Comparison of ENCODE assay signal across 28 cellular contexts in genomic region chr13:71877280-71877653, GRCh38. TPM values are rescaled to one million over a fixed set of nuclear protein-coding genes. Genes with fewer than 3 reads are reported as not detected.
DNase-seq lines count a peak whose midpoint lies in the region; ATAC-seq and TF ChIP-seq lines count a peak whose summit lies in the region.
"Had no signal": no experiment of that assay in that cellular context is flagged by ENCODE, and none has a peak within 500 bp of the region (broad histone marks: within the 10 kb centered on the region; RNA-seq: fewer than 3 reads in every experiment).

No MANE protein-coding gene starts in this region.

- H3K27ac Mint-ChIP-seq in WTC11 (peak overlapping the region; percentile 91), glutamatergic neuron (ENCODE audit: unreplicated experiment) (no peak overlapping the region)
- H3K27ac Mint-ChIP-seq: activated CD4-positive, alpha-beta T cell treated with anti-CD3 and anti-CD28 coated beads for 36 hours; activated T-cell treated with anti-CD3 and anti-CD28 coated beads, Interleukin-2, amount 50 U/mL, for 72 hours; memory B cell; naive B cell; stimulated activated naive CD8-positive, alpha-beta T cell treated with anti-CD3 and anti-CD28 coated beads, Interleukin-15, Interleukin-2, amounts not matched to agents 100 ng/mL and 50 ng/mL, for 24 hours had no signal

- H3K27me3 Mint-ChIP-seq in WTC11 (ENCODE audit: low read depth) (peaks cover 15% of the 10 kb centered on the region), glutamatergic neuron (ENCODE audit: unreplicated experiment) (no peaks in the 10 kb centered on the region)
- H3K27me3 Mint-ChIP-seq: activated CD4-positive, alpha-beta T cell treated with anti-CD3 and anti-CD28 coated beads for 36 hours; memory B cell; naive B cell had no signal

- WGBS in stomach, 5 donors = 77 to 86% (median 81%) methylated on average over 5 of the region's 5 CpGs

- peaks cover 49% of the 10 kb centered on the region for H3K4me1 Mint-ChIP-seq in WTC11
- peaks cover 50% of the 10 kb centered on the region for H3K4me1 Mint-ChIP-seq in glutamatergic neuron (ENCODE audit: low read depth, unreplicated experiment)
- H3K4me1 Mint-ChIP-seq: memory B cell, naive B cell had no signal

- TF ChIP-seq CTCF in WTC11 (IDR thresholded peaks at IDR 0.05) (no peak), stomach (IDR thresholded peaks at IDR 0.05) (no peak), glutamatergic neuron (IDR thresholded peaks at IDR 0.05; ENCODE audit: partially characterized antibody, unreplicated experiment) (no peak)

- no peak overlapping the region for H3K4me3 ChIP-seq in stomach
- H3K4me3 ChIP-seq: pancreas, tibial artery had no signal

- intact Hi-C loops in stomach (cut with DNase I; ENCODE audit: low total_unique reads) = no loop called here

- no peaks in the 10 kb centered on the region for H3K9me3 ChIP-seq in stomach
- H3K9me3 ChIP-seq: pancreas, tibial artery had no signal

- H3K9me3 Mint-ChIP-seq in WTC11 (peaks cover 10% of the 10 kb centered on the region), glutamatergic neuron (ENCODE audit: unreplicated experiment) (peaks cover 2% of the 10 kb centered on the region)
- H3K9me3 Mint-ChIP-seq: activated T-cell treated with anti-CD3 and anti-CD28 coated beads, Interleukin-2, amount 50 U/mL, for 72 hours; stimulated activated naive CD8-positive, alpha-beta T cell treated with anti-CD3 and anti-CD28 coated beads, Interleukin-15, Interleukin-2, amounts not matched to agents 100 ng/mL and 50 ng/mL, for 24 hours had no signal

- peak; percentile 69 for ATAC-seq in WTC11
- ATAC-seq: activated CD4-positive, alpha-beta T cell treated with anti-CD3 and anti-CD28 coated beads for 36 hours; activated T-cell treated with anti-CD3 and anti-CD28 coated beads, Interleukin-2, amount 50 U/mL, for 72 hours; pancreas; PC-3; right cardiac atrium had no signal

- H3K36me3 Mint-ChIP-seq in WTC11 (no peaks in the 10 kb centered on the region; the same call in 1 of the 2 replicates), glutamatergic neuron (ENCODE audit: unreplicated experiment) (peaks cover 5% of the 10 kb centered on the region)
- H3K36me3 Mint-ChIP-seq: memory B cell, naive B cell had no signal

- peaks cover 0 to 6% (median 0%) of the 10 kb centered on the region in 4 donors for H3K4me1 ChIP-seq in stomach
- H3K4me1 ChIP-seq: tibial artery had no signal

- H3K4me3 Mint-ChIP-seq in WTC11 = peak overlapping the region; percentile 47
- H3K4me3 Mint-ChIP-seq in glutamatergic neuron (ENCODE audit: unreplicated experiment) = no peak overlapping the region
- H3K4me3 Mint-ChIP-seq: activated CD4-positive, alpha-beta T cell treated with anti-CD3 and anti-CD28 coated beads for 36 hours; activated T-cell treated with anti-CD3 and anti-CD28 coated beads, Interleukin-2, amount 50 U/mL, for 72 hours; memory B cell; naive B cell; stimulated activated naive CD8-positive, alpha-beta T cell treated with anti-CD3 and anti-CD28 coated beads, Interleukin-15, Interleukin-2, amounts not matched to agents 100 ng/mL and 50 ng/mL, for 24 hours had no signal

- no peak for TF ChIP-seq EP300 in stomach (IDR thresholded peaks at IDR 0.05)

- H3K27me3 ChIP-seq in stomach = no peaks in the 10 kb centered on the region
- H3K27me3 ChIP-seq: pancreas, tibial artery had no signal

- H3K36me3 ChIP-seq in stomach = no peaks in the 10 kb centered on the region
- H3K36me3 ChIP-seq: pancreas, tibial artery had no signal

- no peak overlapping the region for H3K27ac ChIP-seq in stomach
- H3K27ac ChIP-seq: epithelial cell of prostate, pancreas, tibial artery had no signal

- DNase-seq in NCI-H2107 treated with DMSO at 0.1 percent for 48 hours (lab: John Stamatoyannopoulos, UW; ENCODE audit: unreplicated experiment) (peak; percentile 73), NCI-H2107 (lab: John Stamatoyannopoulos, UW) (no peak), WTC11 (ENCODE audit: low spot score) (peak; percentile 37), iPS-NIHi11 (ENCODE audit: low spot score) (peak; percentile 21), NCI-H1105 (lab: John Stamatoyannopoulos, UW) (no peak), stomach (no peak), glutamatergic neuron (no peak)
- DNase-seq in activated naive CD4-positive, alpha-beta T cell (lab: John Stamatoyannopoulos, UW) = no peak
- DNase-seq: activated CD4-positive, alpha-beta T cell treated with anti-CD3 and anti-CD28 coated beads for 36 hours; activated naive CD4-positive, alpha-beta T cell treated with anti-CD3 and anti-CD28 coated beads, Interleukin-2, amount 50 U/mL, for 16 hours; activated T-cell treated with anti-CD3 and anti-CD28 coated beads, Interleukin-2, amount 50 U/mL, for 72 hours; caudate nucleus; dermis blood vessel endothelial cell; GDM1; hypothalamus; naive B cell; NCI-H1436 treated with DMSO at 0.1 percent for 48 hours; NCI-H226; pancreas; PC-3; right cardiac atrium; Right ventricle myocardium superior; tibial artery had no signal

- no peak for TF ChIP-seq POLR2A in stomach (IDR thresholded peaks at IDR 0.05)

- CTCF ChIA-PET in WTC11 (lab: Charles Lee) = interaction anchor here (1.4 to 1.8 kb wide), 3 partner anchors 9 to 557 kb away, joined by 4 to 10 read pairs (median 8); partner anchors contain the start of gene DACH1

- POLR2A ChIA-PET in WTC11 (lab: Charles Lee) = no interaction called here

TF ChIP-seq in WTC11, 78 proteins besides CTCF, POLR2A, EP300 and RAD21:
- TF ChIP-seq MAX (CRISPR knock-in tag; IDR thresholded peaks at IDR 0.05) = peak; percentile 39; the same call in 1 of the 2 replicates
- TF ChIP-seq SP1 (CRISPR knock-in tag; conservative IDR thresholded peaks at IDR 0.05) = no peak
- TF ChIP-seq ZNF263 (CRISPR knock-in tag; IDR thresholded peaks at IDR 0.05; ENCODE audit: low read depth) = no peak
- no peak for TF ChIP-seq TCF7 (CRISPR knock-in tag; IDR thresholded peaks at IDR 0.05; ENCODE audit: low read depth)
- TF ChIP-seq HMGA2 (CRISPR knock-in tag; IDR thresholded peaks at IDR 0.05) = no peak
- peak; percentile 60; the same call in 1 of the 2 replicates for TF ChIP-seq TEAD1 (CRISPR knock-in tag; IDR thresholded peaks at IDR 0.05)
- no peak for TF ChIP-seq NFATC4 (CRISPR knock-in tag; IDR thresholded peaks at IDR 0.05)

RNA-seq across cellular contexts. Expression of gene DACH1, which starts 10.3 kb away (rescaled TPM):
- total RNA-seq in WTC11 (2021) = 0.31 to 0.39 TPM (median 0.37 TPM) in 3 replicates
- total RNA-seq in stomach = 1 to 10 TPM in 4 of 5 donors, not detected in 1; 1.8 to 9.4 (median 6.8) TPM
- 1 to 10 TPM in 1 of 3 donors, under 1 TPM in 2; 0.28 to 2.9 (median 0.81) TPM for polyA plus RNA-seq in stomach
- 110 TPM for total RNA-seq in glutamatergic neuron (ENCODE audit: unreplicated experiment)
- total RNA-seq: A172; activated CD8-positive, alpha-beta memory T cell treated with anti-CD3 and anti-CD28 coated beads for 36 hours; PC-3 had no signal

Comparison
In these comparisons a context has a peak if more than half of its experiments do, and no peak if none do; other contexts are left out.
1. DNase-seq: peak in NCI-H2107 treated with DMSO at 0.1 percent for 48 hours (single experiment), WTC11 (single experiment) and iPS-NIHi11 (single experiment); none in NCI-H2107 (single experiment), NCI-H1105 (single experiment), activated naive CD4-positive, alpha-beta T cell (0 of 4), stomach (single experiment) and glutamatergic neuron (single experiment).
2. RNA of gene DACH1, which starts 10.3 kb away (total RNA-seq): 110 TPM in glutamatergic neuron (single experiment); 1.8 to 9.4 TPM in stomach and 0.31 to 0.39 TPM in WTC11; every median in the first group is over 10 times any median in the second.